In the genomic region with DNA sequence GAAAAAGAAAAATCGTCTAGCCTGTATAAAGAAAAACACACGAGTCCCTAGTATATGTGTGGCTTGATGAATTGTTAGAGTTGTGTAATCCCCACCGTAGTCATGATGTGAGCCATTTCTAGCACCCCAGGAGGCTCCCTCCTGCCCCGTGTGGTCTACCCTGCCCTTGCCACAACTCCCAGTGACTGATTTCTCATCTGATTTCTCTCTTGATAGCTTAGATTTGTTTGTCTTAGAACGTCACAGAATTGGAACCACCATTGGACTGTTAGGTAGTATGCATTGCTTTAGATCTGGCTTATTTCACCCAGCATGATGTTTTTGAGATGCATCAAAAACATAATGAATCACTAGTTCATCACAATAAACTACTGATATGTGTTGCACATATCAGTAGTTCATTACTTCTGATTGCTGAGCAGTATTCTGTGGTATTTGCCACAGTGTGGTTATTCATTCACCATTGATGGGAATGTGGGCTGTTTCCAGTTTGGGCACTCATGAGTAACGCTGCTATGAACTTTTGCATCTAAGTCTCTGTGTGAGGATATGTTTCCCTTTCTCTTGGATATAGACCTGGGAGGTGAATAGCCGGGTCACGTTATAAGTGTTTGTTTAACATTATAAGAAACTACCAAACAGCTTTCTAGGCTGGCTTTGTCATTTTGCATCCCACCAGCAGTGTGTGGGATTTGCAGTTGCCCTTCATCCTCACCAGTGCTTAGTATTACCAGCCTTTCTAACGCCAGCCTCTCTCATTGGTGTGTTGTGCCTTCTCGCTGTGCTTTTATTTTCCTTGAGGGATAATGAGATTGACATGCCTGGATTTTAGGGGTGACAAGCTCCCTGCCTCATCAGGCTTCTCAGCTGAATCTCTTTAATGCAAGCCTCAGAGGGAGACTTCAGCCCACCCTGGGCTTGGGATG, we compare ENCODE assay signal across 12 cellular contexts. TPM values are rescaled to one million over a fixed set of nuclear protein-coding genes. Genes with fewer than 3 reads are reported as not detected.
DNase-seq lines count a peak whose midpoint lies in the region; ATAC-seq and TF ChIP-seq lines count a peak whose summit lies in the region.
"Had no signal": no experiment of that assay in that cellular context is flagged by ENCODE, and none has a peak within 500 bp of the region (broad histone marks: within the 10 kb centered on the region; RNA-seq: fewer than 3 reads in every experiment).

No MANE protein-coding gene starts in this region.

- no peaks in the 10 kb centered on the region for H3K27me3 ChIP-seq in heart left ventricle
- H3K27me3 ChIP-seq in ovary, result no peaks in the 10 kb centered on the region

- no peak for ATAC-seq in GM21576 (IDR thresholded peaks at IDR 0.05; ENCODE audit: unreplicated experiment)
- no peak for ATAC-seq in heart left ventricle
- ATAC-seq in HG02938 (IDR thresholded peaks at IDR 0.05; ENCODE audit: unreplicated experiment), result no peak
- ATAC-seq: stimulated activated naive B cell treated with anti-CD40 and anti-IgM and Interleukin-4, amounts not matched to agents 10 μg/mL and 1 μg/mL and 100 μg/mL, for 72 hours had no signal

- no peak for TF ChIP-seq EP300 in ovary (IDR thresholded peaks at IDR 0.05)

- H3K27me3 Mint-ChIP-seq in T-helper 2 cell treated with Interferon-gamma antibody and Interleukin-4, amounts not matched to agents 5 μg/mL and 100 μg/mL, for 36 hours (ENCODE audit: low read depth), result peaks cover 31% of the 10 kb centered on the region

- H3K27ac ChIP-seq in heart left ventricle, result no peak overlapping the region
- H3K27ac ChIP-seq in ovary, result no peak overlapping the region
- H3K27ac ChIP-seq: skin epidermis had no signal

- H3K4me3 ChIP-seq in AG09309 (ENCODE audit: control insufficient read depth, low read depth, low read length) (no peak overlapping the region), fibroblast of villous mesenchyme (ENCODE audit: low read depth, low read length) (no peak overlapping the region), heart left ventricle (no peak overlapping the region), ovary (no peak overlapping the region)
- H3K4me3 ChIP-seq: skin epidermis had no signal

- peaks cover 4% of the 10 kb centered on the region for H3K9me3 Mint-ChIP-seq in T-helper 2 cell treated with Interferon-gamma antibody and Interleukin-4, amounts not matched to agents 5 μg/mL and 100 μg/mL, for 36 hours
- H3K9me3 Mint-ChIP-seq: H9 had no signal

- H3K4me1 ChIP-seq in heart left ventricle, result peaks cover 0 to 12% (median 0%) of the 10 kb centered on the region in 12 donors
- no peaks in the 10 kb centered on the region for H3K4me1 ChIP-seq in ovary (ENCODE audit: insufficient read depth)

- no peak overlapping the region for H3K27ac Mint-ChIP-seq in T-helper 2 cell treated with Interferon-gamma antibody and Interleukin-4, amounts not matched to agents 5 μg/mL and 100 μg/mL, for 36 hours
- H3K27ac Mint-ChIP-seq: H9; stimulated activated naive B cell treated with anti-CD40 and anti-IgM and Interleukin-4, amounts not matched to agents 10 μg/mL and 1 μg/mL and 100 μg/mL, for 72 hours had no signal

- no peaks in the 10 kb centered on the region for H3K9me3 ChIP-seq in heart left ventricle
- no peaks in the 10 kb centered on the region for H3K9me3 ChIP-seq in ovary

- 83 to 88% (median 85%) methylated on average over 10 of the region's 10 CpGs for WGBS in heart left ventricle, 4 donors
- 82 to 88% (median 83%) methylated on average over 10 of the region's 10 CpGs for WGBS in ovary, 3 donors

- H3K4me1 Mint-ChIP-seq in T-helper 2 cell treated with Interferon-gamma antibody and Interleukin-4, amounts not matched to agents 5 μg/mL and 100 μg/mL, for 36 hours (ENCODE audit: low read depth), result peaks cover 7% of the 10 kb centered on the region
- H3K4me1 Mint-ChIP-seq: H9 had no signal

- TF ChIP-seq POLR2A in heart left ventricle (IDR thresholded peaks at IDR 0.05) (no peak), ovary (IDR thresholded peaks at IDR 0.05) (no peak)

- no peaks in the 10 kb centered on the region for H3K36me3 ChIP-seq in heart left ventricle
- H3K36me3 ChIP-seq in ovary, result no peaks in the 10 kb centered on the region

- DNase-seq in AG09309 (ENCODE audit: low read depth) (peak; percentile 66), GM03348 (ENCODE audit: low spot score) (peak; percentile 66), fibroblast of villous mesenchyme (ENCODE audit: low read depth) (peak; percentile 49), heart left ventricle (no peak), ovary (no peak)
- peak; percentile 62 for DNase-seq in T-helper 2 cell treated with Interferon-gamma antibody and Interleukin-4, amounts not matched to agents 5 μg/mL and 100 μg/mL, for 36 hours (ENCODE audit: low spot score)
- DNase-seq: H9; SHP77 treated with DMSO at 0.1 percent for 48 hours; stimulated activated naive B cell treated with anti-CD40 and anti-IgM and Interleukin-4, amounts not matched to agents 10 μg/mL and 1 μg/mL and 100 μg/mL, for 72 hours had no signal

- no peak overlapping the region for H3K4me3 Mint-ChIP-seq in T-helper 2 cell treated with Interferon-gamma antibody and Interleukin-4, amounts not matched to agents 5 μg/mL and 100 μg/mL, for 36 hours
- H3K4me3 Mint-ChIP-seq: H9; stimulated activated naive B cell treated with anti-CD40 and anti-IgM and Interleukin-4, amounts not matched to agents 10 μg/mL and 1 μg/mL and 100 μg/mL, for 72 hours had no signal

- TF ChIP-seq CTCF in AG09309 (IDR thresholded peaks at IDR 0.05; ENCODE audit: control insufficient read depth, insufficient read depth, low read depth, low read length, missing control alignments), result peak; percentile 53
- TF ChIP-seq CTCF in fibroblast of villous mesenchyme (IDR thresholded peaks at IDR 0.05; ENCODE audit: insufficient read depth, low read depth, low read length), result no peak
- no peak for TF ChIP-seq CTCF in heart left ventricle (IDR thresholded peaks at IDR 0.05)
- TF ChIP-seq CTCF in ovary (IDR thresholded peaks at IDR 0.05), result no peak

- intact Hi-C loops in heart left ventricle (cut with DNase I), result no loop called here
- intact Hi-C loops in ovary (cut with DNase I), result no loop called here

- H3K36me3 Mint-ChIP-seq in T-helper 2 cell treated with Interferon-gamma antibody and Interleukin-4, amounts not matched to agents 5 μg/mL and 100 μg/mL, for 36 hours (ENCODE audit: low read depth), result no peaks in the 10 kb centered on the region
- H3K36me3 Mint-ChIP-seq: stimulated activated naive B cell treated with anti-CD40 and anti-IgM and Interleukin-4, amounts not matched to agents 10 μg/mL and 1 μg/mL and 100 μg/mL, for 72 hours had no signal

RNA-seq across cellular contexts. Expression of a gene that starts 31.9 kb away (rescaled TPM):
- total RNA-seq in fibroblast of villous mesenchyme (77.3 and 86.8 TPM in 2 replicates), heart left ventricle (100 to 1,000 TPM in 8 of 9 donors, 10 to 100 TPM in 1; 66.9 to 184 (median 132) TPM), ovary (100 to 1,000 TPM in 6 of 7 donors, 10 to 100 TPM in 1; 89.5 to 376 (median 270) TPM)
- polyA plus RNA-seq in heart left ventricle (10 to 100 TPM; 62.1 to 67.0 TPM), ovary (100 to 1,000 TPM in 1 of 2 donors, 10 to 100 TPM in 1; 18.2 to 107 TPM)

Comparison
In these comparisons a context has a peak if more than half of its experiments do, and no peak if none do; other contexts are left out.
1. DNase-seq: peak in AG09309 (single experiment), GM03348 (single experiment), T-helper 2 cell treated with Interferon-gamma antibody and Interleukin-4, amounts not matched to agents 5 μg/mL and 100 μg/mL, for 36 hours (single experiment) and fibroblast of villous mesenchyme (single experiment); none in heart left ventricle (0 of 5) and ovary (0 of 5).